8 cellular contexts compared by ENCODE assay signal in genomic region chr20:38471987-38472512, GRCh38. TPM values are rescaled to one million over a fixed set of nuclear protein-coding genes. Genes with fewer than 3 reads are reported as not detected.
A peak's percentile ranks its signal among the peaks of the same experiment; 100 is the strongest.
DNase-seq lines count a peak whose midpoint lies in the region; ATAC-seq and TF ChIP-seq lines count a peak whose summit lies in the region.

No MANE protein-coding gene starts in this region.

- no peak for TF ChIP-seq CTCF in thyroid gland (IDR thresholded peaks at IDR 0.05)

- peaks cover 16% of the 10 kb centered on the region for H3K36me3 Mint-ChIP-seq in activated T-cell treated with anti-CD3 and anti-CD28 coated beads, Interleukin-2, amount 50 U/mL, for 24 hours (ENCODE audit: low read depth)
- H3K36me3 Mint-ChIP-seq in activated naive CD8-positive, alpha-beta T cell = no peaks in the 10 kb centered on the region

- ATAC-seq in left colon (peak; percentile 31), HG03571 (IDR thresholded peaks at IDR 0.05; ENCODE audit: unreplicated experiment) (no peak)

- no peaks in the 10 kb centered on the region for H3K9me3 ChIP-seq in thyroid gland

- no peaks in the 10 kb centered on the region for H3K9me3 Mint-ChIP-seq in activated T-cell treated with anti-CD3 and anti-CD28 coated beads, Interleukin-2, amount 50 U/mL, for 24 hours
- no peaks in the 10 kb centered on the region for H3K9me3 Mint-ChIP-seq in activated naive CD8-positive, alpha-beta T cell (ENCODE audit: low read depth)

- no peak for TF ChIP-seq POLR2A in thyroid gland (IDR thresholded peaks at IDR 0.05)

- H3K4me1 Mint-ChIP-seq in activated T-cell treated with anti-CD3 and anti-CD28 coated beads, Interleukin-2, amount 50 U/mL, for 24 hours (ENCODE audit: low read depth) = peaks cover 43% of the 10 kb centered on the region
- H3K4me1 Mint-ChIP-seq in activated naive CD8-positive, alpha-beta T cell (ENCODE audit: low read depth) = peaks cover 42% of the 10 kb centered on the region

- H3K27ac Mint-ChIP-seq in activated T-cell treated with anti-CD3 and anti-CD28 coated beads, Interleukin-2, amount 50 U/mL, for 24 hours = peak overlapping the region; percentile 87
- peak overlapping the region; percentile 86 for H3K27ac Mint-ChIP-seq in activated naive CD8-positive, alpha-beta T cell

- H3K36me3 ChIP-seq in thyroid gland = no peaks in the 10 kb centered on the region

- intact Hi-C loops in left colon (cut with DNase I, micrococcal nuclease) = no loop called here
- intact Hi-C loops in thyroid gland (cut with DNase I) = no loop called here

- peak overlapping the region; percentile 87 for H3K4me3 Mint-ChIP-seq in activated T-cell treated with anti-CD3 and anti-CD28 coated beads, Interleukin-2, amount 50 U/mL, for 24 hours
- peak overlapping the region; percentile 88 for H3K4me3 Mint-ChIP-seq in activated naive CD8-positive, alpha-beta T cell

- H3K4me3 ChIP-seq in thyroid gland (replicated peaks in 1 of 3) = peak overlapping the region in 2 of 3 donors; percentile 22 to 58

- no peaks in the 10 kb centered on the region for H3K27me3 ChIP-seq in thyroid gland

- 15% methylated on average over 12 of the region's 12 CpGs for WGBS in thyroid gland, 2 donors

- no peaks in the 10 kb centered on the region for H3K27me3 Mint-ChIP-seq in activated T-cell treated with anti-CD3 and anti-CD28 coated beads, Interleukin-2, amount 50 U/mL, for 24 hours
- H3K27me3 Mint-ChIP-seq in activated naive CD8-positive, alpha-beta T cell = no peaks in the 10 kb centered on the region

- no peak for DNase-seq in activated T-cell treated with anti-CD3 and anti-CD28 coated beads, Interleukin-2, amount 50 U/mL, for 24 hours
- no peak for DNase-seq in activated T-cell treated with anti-CD3 and anti-CD28 coated beads, Interleukin-2, amount 50 U/mL, for 1 hour
- DNase-seq in left colon = no peak
- no peak for DNase-seq in thyroid gland
- DNase-seq in germinal center (ENCODE audit: low spot score) = no peak
- DNase-seq in activated CD4-positive, alpha-beta T cell treated with anti-CD3 and anti-CD28 coated beads, Interleukin-2, amount 50 U/mL, for 4 hours = no peak

- H3K4me1 ChIP-seq in thyroid gland = peaks cover 18 to 26% of the 10 kb centered on the region in 2 donors

- H3K27ac ChIP-seq in thyroid gland = peak overlapping the region; percentile 73 to 89 (median 87)

RNA-seq across cellular contexts. Expression of gene RALGAPB, which starts 0.6 kb away (rescaled TPM):
- total RNA-seq in left colon (10 to 100 TPM; 37.1 to 44.4 TPM), thyroid gland (10 to 100 TPM; 53.6 to 79.8 (median 62.1) TPM)

RNA-seq across cellular contexts. Expression of gene SNHG17, which starts 36.9 kb away (rescaled TPM):
- total RNA-seq in left colon (10 to 100 TPM; 15.8 to 43.5 TPM), thyroid gland (10 to 100 TPM; 13.3 to 38.4 (median 18.7) TPM)
